In the genomic region with DNA sequence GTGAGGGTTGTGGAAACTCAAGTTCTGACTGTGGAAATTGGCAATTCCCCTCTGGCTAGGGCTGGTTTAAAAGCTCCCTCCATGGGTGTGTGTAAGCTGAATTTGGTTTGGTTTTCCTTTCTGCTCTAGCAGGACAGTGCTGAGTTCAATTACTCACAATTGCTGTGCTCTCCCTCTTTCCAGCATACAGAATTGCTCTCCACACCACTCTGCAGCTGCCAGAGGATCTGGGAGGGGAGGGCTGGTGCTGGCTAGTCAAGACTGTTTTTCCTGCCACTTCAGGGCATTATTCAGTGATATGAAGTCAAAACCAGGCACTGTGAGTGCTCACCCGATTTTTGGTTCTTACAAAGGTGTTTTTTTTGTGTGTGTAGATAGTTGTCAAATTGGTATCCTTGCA, we compare ENCODE assay signal across 12 cellular contexts.
"Had no signal": no experiment of that assay in that cellular context is flagged by ENCODE, and none has a peak within 500 bp of the region (broad histone marks: within the 10 kb centered on the region; RNA-seq: fewer than 3 reads in every experiment).

No MANE protein-coding gene starts in this region.

- H3K4me2 ChIP-seq: hepatocyte had no signal

- H3K27ac ChIP-seq: hepatocyte, skin epidermis, tibial nerve, vagina had no signal

- H3K4me3 ChIP-seq: hepatocyte, skin epidermis, tibial nerve, vagina had no signal

- H3K4me1 ChIP-seq: tibial nerve, vagina had no signal

- H3K9me3 ChIP-seq: tibial nerve, vagina had no signal

- DNase-seq: activated CD4-positive, alpha-beta T cell treated with anti-CD3 and anti-CD28 coated beads for 36 hours; activated CD8-positive, alpha-beta memory T cell treated with anti-CD3 and anti-CD28 coated beads, Interleukin-2, amount 50 U/mL, for 4 hours; activated CD8-positive, alpha-beta T cell treated with anti-CD3 and anti-CD28 coated beads for 36 hours; activated gamma-delta T cell treated with Interleukin-2 at 50 U/mL for 16 hours; activated naive CD8-positive, alpha-beta T cell treated with anti-CD3 and anti-CD28 coated beads for 36 hours; activated T-cell treated with anti-CD3 and anti-CD28 coated beads, Interleukin-2, amount 50 U/mL, for 72 hours; dermis blood vessel endothelial cell; retina had no signal

- H3K27ac Mint-ChIP-seq: activated CD4-positive, alpha-beta T cell treated with anti-CD3 and anti-CD28 coated beads for 36 hours; activated CD8-positive, alpha-beta T cell treated with anti-CD3 and anti-CD28 coated beads for 36 hours; activated naive CD8-positive, alpha-beta T cell treated with anti-CD3 and anti-CD28 coated beads for 36 hours; activated T-cell treated with anti-CD3 and anti-CD28 coated beads, Interleukin-2, amount 50 U/mL, for 72 hours had no signal

- H3K4me1 Mint-ChIP-seq: activated CD4-positive, alpha-beta T cell treated with anti-CD3 and anti-CD28 coated beads for 36 hours had no signal

- H2AFZ ChIP-seq: hepatocyte had no signal

- H3K79me2 ChIP-seq: hepatocyte had no signal

- H3K27me3 ChIP-seq: hepatocyte, tibial nerve, vagina had no signal

- H3K36me3 Mint-ChIP-seq: activated naive CD8-positive, alpha-beta T cell treated with anti-CD3 and anti-CD28 coated beads for 36 hours had no signal

- H3K36me3 ChIP-seq: tibial nerve, vagina had no signal

- H3K4me3 Mint-ChIP-seq: activated CD4-positive, alpha-beta T cell treated with anti-CD3 and anti-CD28 coated beads for 36 hours; activated CD8-positive, alpha-beta T cell treated with anti-CD3 and anti-CD28 coated beads for 36 hours; activated naive CD8-positive, alpha-beta T cell treated with anti-CD3 and anti-CD28 coated beads for 36 hours; activated T-cell treated with anti-CD3 and anti-CD28 coated beads, Interleukin-2, amount 50 U/mL, for 72 hours had no signal

- H3K9me3 Mint-ChIP-seq: activated CD8-positive, alpha-beta T cell treated with anti-CD3 and anti-CD28 coated beads for 36 hours; activated T-cell treated with anti-CD3 and anti-CD28 coated beads, Interleukin-2, amount 50 U/mL, for 72 hours had no signal
